8 cellular contexts compared by ENCODE assay signal in genomic region chr11:19241260-19242183, GRCh38. TPM values are rescaled to one million over a fixed set of nuclear protein-coding genes. Genes with fewer than 3 reads are reported as not detected.
DNase-seq lines count a peak whose midpoint lies in the region; ATAC-seq lines count a peak whose summit lies in the region.

No MANE protein-coding gene starts in this region.

- peak; percentile 52 for DNase-seq in NK-92 treated with Interleukin-12 subunit alpha and Interleukin-12 subunit beta, amount 100 ng/mL, for 24 hours (lab: John Stamatoyannopoulos, UW)
- DNase-seq in NK-92 (lab: John Stamatoyannopoulos, UW; ENCODE audit: unreplicated experiment) = no peak
- DNase-seq in GOT3 (lab: John Stamatoyannopoulos, UW) = peak; percentile 3
- DNase-seq in activated T-cell treated with anti-CD3 and anti-CD28 coated beads, Interleukin-2, amount 50 U/mL, for 4 hours = no peak
- peak; percentile 26 to 75 (median 74) for DNase-seq in right cardiac atrium
- no peak for DNase-seq in NCI-H2171 (lab: John Stamatoyannopoulos, UW)

- H3K9ac ChIP-seq in skeletal muscle tissue (ENCODE audit: low read depth in 1 of 3, low read length in 3 of 3) = peak overlapping the region in 1 of 3 donors; percentile 74

- WGBS in right cardiac atrium = under 1% methylated on average over 92 of the region's 92 CpGs

- peak overlapping the region; percentile 97 for H3K27ac ChIP-seq in KOPT-K1 (ENCODE audit: low read depth, low read length, poor library complexity, severe bottlenecking)
- H3K27ac ChIP-seq in right cardiac atrium (ENCODE audit: low read length) = no peak overlapping the region
- H3K27ac ChIP-seq in skeletal muscle tissue (ENCODE audit: low read depth, low read length) = no peak overlapping the region

- peaks cover 29% of the 10 kb centered on the region for H3K36me3 ChIP-seq in KOPT-K1 (ENCODE audit: insufficient read depth, low read length)
- H3K36me3 ChIP-seq in skeletal muscle tissue (ENCODE audit: control insufficient read depth in 3 of 3, insufficient read depth in 3 of 3, low read length in 3 of 3) = peaks cover 0 to 2% (median 0%) of the 10 kb centered on the region in 3 donors

- peaks cover 37% of the 10 kb centered on the region for H3K27me3 Mint-ChIP-seq in activated T-cell treated with anti-CD3 and anti-CD28 coated beads, Interleukin-2, amount 50 U/mL, for 4 hours (ENCODE audit: low read depth)

- H3K9me3 ChIP-seq in KOPT-K1 (ENCODE audit: insufficient read depth, low read length, poor library complexity, severe bottlenecking) (no peaks in the 10 kb centered on the region), right cardiac atrium (ENCODE audit: control insufficient read depth, low read length) (no peaks in the 10 kb centered on the region), skeletal muscle tissue (ENCODE audit: control insufficient read depth in 3 of 3, low read length in 3 of 3) (no peaks in the 10 kb centered on the region)

- H3K36me3 Mint-ChIP-seq in activated T-cell treated with anti-CD3 and anti-CD28 coated beads, Interleukin-2, amount 50 U/mL, for 4 hours (ENCODE audit: insufficient read depth) = no peaks in the 10 kb centered on the region

- peak overlapping the region; percentile 83 for H3K4me3 ChIP-seq in right cardiac atrium (ENCODE audit: low read length)
- H3K4me3 ChIP-seq in skeletal muscle tissue (ENCODE audit: low read length in 3 of 3) = peak overlapping the region; percentile 55 to 73 (median 64)

- peak overlapping the region; percentile 84 for H3K4me3 Mint-ChIP-seq in activated T-cell treated with anti-CD3 and anti-CD28 coated beads, Interleukin-2, amount 50 U/mL, for 4 hours

- H3K27me3 ChIP-seq in right cardiac atrium (ENCODE audit: control insufficient read depth, insufficient read depth) (no peaks in the 10 kb centered on the region), skeletal muscle tissue (ENCODE audit: control insufficient read depth in 3 of 3, insufficient read depth in 3 of 3, low read length in 3 of 3) (peaks cover 17 to 24% (median 21%) of the 10 kb centered on the region in 3 donors)

- peaks cover 3% of the 10 kb centered on the region for H3K4me1 ChIP-seq in right cardiac atrium (ENCODE audit: control insufficient read depth, insufficient read depth, low read length)
- peaks cover 14 to 22% (median 16%) of the 10 kb centered on the region in 3 donors for H3K4me1 ChIP-seq in skeletal muscle tissue (ENCODE audit: control insufficient read depth in 3 of 3, insufficient read depth in 3 of 3, low read length in 3 of 3)

- H3K9me3 Mint-ChIP-seq in activated T-cell treated with anti-CD3 and anti-CD28 coated beads, Interleukin-2, amount 50 U/mL, for 4 hours = no peaks in the 10 kb centered on the region

- ATAC-seq in activated T-cell treated with anti-CD3 and anti-CD28 coated beads, Interleukin-2, amount 50 U/mL, for 4 hours = peak; percentile 43 to 49
- peak; percentile 43 to 53 for ATAC-seq in right cardiac atrium

- H3K4me1 Mint-ChIP-seq in activated T-cell treated with anti-CD3 and anti-CD28 coated beads, Interleukin-2, amount 50 U/mL, for 4 hours (ENCODE audit: low read depth) = peaks cover 14% of the 10 kb centered on the region

- intact Hi-C loops in right cardiac atrium (cut with DNase I) = no loop called here

RNA-seq across cellular contexts. Expression of gene E2F8, which starts 0.8 kb away (rescaled TPM):
- total RNA-seq in activated T-cell treated with anti-CD3 and anti-CD28 coated beads, Interleukin-2, amount 50 U/mL, for 4 hours = 1 to 10 TPM in 2 of 3 donors, under 1 TPM in 1; 0.92 to 1.7 (median 1.4) TPM
- total RNA-seq in right cardiac atrium (1 to 10 TPM; 4.8 to 7.9 (median 5.7) TPM), skeletal muscle tissue (4.2 TPM)
- polyA plus RNA-seq in right cardiac atrium = 2.9 TPM

RNA-seq across cellular contexts. Expression of gene CSRP3, which starts 39.7 kb away (rescaled TPM):
- not detected for total RNA-seq in activated T-cell treated with anti-CD3 and anti-CD28 coated beads, Interleukin-2, amount 50 U/mL, for 4 hours
- total RNA-seq in right cardiac atrium = 1,000 to 10,000 TPM; 1,004 to 2,037 (median 1,403) TPM
- 2,317 TPM for polyA plus RNA-seq in right cardiac atrium
- 360 TPM for total RNA-seq in skeletal muscle tissue

Comparison
In these comparisons a context has a peak if more than half of its experiments do, and no peak if none do; other contexts are left out.
1. DNase-seq: peak in NK-92 treated with Interleukin-12 subunit alpha and Interleukin-12 subunit beta, amount 100 ng/mL, for 24 hours (single experiment), GOT3 (single experiment) and right cardiac atrium (3 of 3); none in NK-92 (single experiment), activated T-cell treated with anti-CD3 and anti-CD28 coated beads, Interleukin-2, amount 50 U/mL, for 4 hours (single experiment) and NCI-H2171 (single experiment).
2. RNA of gene CSRP3, which starts 39.7 kb away (total RNA-seq): 1,004 to 2,037 TPM in right cardiac atrium and 360 TPM in skeletal muscle tissue (single experiment); not detected in activated T-cell treated with anti-CD3 and anti-CD28 coated beads, Interleukin-2, amount 50 U/mL, for 4 hours; every median in the first group is over 100 times any median in the second.